8 cellular contexts compared by ENCODE assay signal in the genomic region with DNA sequence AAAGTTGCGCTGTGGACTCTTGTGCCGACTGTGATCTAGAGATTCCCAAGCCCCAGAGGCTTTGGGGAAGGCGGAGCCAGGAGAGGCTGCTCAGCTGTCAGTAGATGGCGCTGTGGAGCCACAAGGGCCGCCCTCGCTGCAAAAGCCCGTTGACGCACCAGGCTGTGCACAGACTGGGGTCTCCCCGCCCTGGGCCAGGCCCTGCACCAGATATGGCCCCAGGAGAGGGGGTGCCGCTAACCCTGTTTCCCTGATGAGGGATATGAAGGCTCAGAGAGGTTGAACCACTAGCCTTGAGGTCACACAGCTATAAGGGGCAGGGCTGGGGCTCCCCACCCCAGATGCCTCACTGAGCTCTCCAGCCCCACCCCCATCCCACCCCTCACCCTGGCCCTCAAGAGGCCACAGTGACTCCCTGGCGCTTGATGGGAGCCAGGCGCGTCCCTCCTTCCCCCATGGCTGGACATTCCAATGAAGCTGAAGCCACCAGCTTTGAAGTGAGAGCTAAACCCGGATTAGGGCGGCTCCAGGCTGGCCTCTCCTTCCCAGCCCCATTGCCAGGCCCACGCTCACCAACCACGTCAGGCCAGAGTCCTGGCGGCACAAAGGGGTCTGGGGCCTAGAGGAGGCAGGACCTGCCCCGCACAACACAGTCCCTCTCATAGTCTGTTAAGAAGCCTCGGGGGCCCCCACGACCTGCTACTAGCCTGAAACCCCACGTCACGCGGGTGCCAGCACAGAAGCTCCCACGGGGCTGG.
DNase-seq lines count a peak whose midpoint lies in the region; ATAC-seq and TF ChIP-seq lines count a peak whose summit lies in the region.

No MANE protein-coding gene starts in this region.

- ATAC-seq in GM19328 (IDR thresholded peaks at IDR 0.05; ENCODE audit: unreplicated experiment) (peak; percentile 57), HG02588 (IDR thresholded peaks at IDR 0.05; ENCODE audit: unreplicated experiment) (no peak)

- DNase-seq in AG09319 (ENCODE audit: extremely low read depth, low read depth) (peak; percentile 16), NCI-H2171 (lab: John Stamatoyannopoulos, UW) (peak; percentile 70), caudate nucleus (lab: John Stamatoyannopoulos, UW) (peak in 53 of 61 donors; percentile 1 to 75 (median 34)), kidney tubule cell (ENCODE audit: low spot score) (peak; percentile 68)
- DNase-seq in activated CD4-positive, CD25-positive, alpha-beta regulatory T cell (lab: John Stamatoyannopoulos, UW): peak; percentile 27 to 50 (median 43)
- peak; percentile 73 to 80 for DNase-seq in stimulated activated CD4-positive, alpha-beta T cell treated with anti-CD3 and anti-CD28 coated beads, Interleukin-2, amount 100 ng/mL, for 24 hours

- peak; percentile 92 for TF ChIP-seq CTCF in AG09319 (IDR thresholded peaks at IDR 0.05; ENCODE audit: low read depth, low read length)

- no peak overlapping the region for H3K27ac ChIP-seq in caudate nucleus (ENCODE audit: low read depth, low read length)

Comparison
In these comparisons a context has a peak if more than half of its experiments do, and no peak if none do; other contexts are left out.
1. DNase-seq: peak in every context shown above with its lines; median percentile 76 in stimulated activated CD4-positive, alpha-beta T cell treated with anti-CD3 and anti-CD28 coated beads, Interleukin-2, amount 100 ng/mL, for 24 hours; 70 in NCI-H2171; 68 in kidney tubule cell; 43 in activated CD4-positive, CD25-positive, alpha-beta regulatory T cell; 34 in caudate nucleus; 16 in AG09319.